19 cellular contexts compared by ENCODE assay signal in genomic region chr3:170905862-170906261, GRCh38.
"Had no signal": no experiment of that assay in that cellular context is flagged by ENCODE, and none has a peak within 500 bp of the region (broad histone marks: within the 10 kb centered on the region; RNA-seq: fewer than 3 reads in every experiment).

No MANE protein-coding gene starts in this region.

- H3K27ac Mint-ChIP-seq: activated naive CD8-positive, alpha-beta T cell treated with anti-CD3 and anti-CD28 coated beads, Interleukin-2, amount 10 ng/mL, durations not matched to agents 7 days and 5 days; memory B cell; T-helper 17 cell had no signal

- H3K27ac ChIP-seq: dorsolateral prefrontal cortex, left lung, ovary had no signal

- H3K36me3 ChIP-seq: left lung, ovary had no signal

- H3K9me3 ChIP-seq: ovary had no signal

- DNase-seq: activated CD4-positive, alpha-beta T cell treated with anti-CD3 and anti-CD28 coated beads, Interleukin-2, amount 50 U/mL, for 4 hours; activated gamma-delta T cell; activated naive CD8-positive, alpha-beta T cell treated with anti-CD3 and anti-CD28 coated beads, Interleukin-2, amount 10 ng/mL, durations not matched to agents 7 days and 5 days; activated T-cell treated with anti-CD3 and anti-CD28 coated beads, Interleukin-2, amount 50 U/mL, for 1 hour; aorta; dorsolateral prefrontal cortex; foreskin melanocyte; head of caudate nucleus; left lung; ovary; stimulated activated CD4-positive, alpha-beta T cell treated with anti-CD3 and anti-CD28 coated beads, Interleukin-2, amount 100 ng/mL, for 48 hours; stimulated activated naive CD4-positive, alpha-beta T cell treated with Interleukin-2 at 50 U/mL for 16 hours; T-helper 17 cell; trophoblast cell had no signal

- H3K9me3 Mint-ChIP-seq: activated naive CD8-positive, alpha-beta T cell treated with anti-CD3 and anti-CD28 coated beads, Interleukin-2, amount 10 ng/mL, durations not matched to agents 7 days and 5 days had no signal

- ATAC-seq: activated CD4-positive, CD25-positive, alpha-beta regulatory T cell treated with anti-CD3 and anti-CD28 coated beads, Interleukin-2, amount 50 U/mL, for 24 hours; esophagus mucosa; left lung; T-helper 17 cell had no signal

- H3K27me3 ChIP-seq: dorsolateral prefrontal cortex, ovary had no signal

- H3K27me3 Mint-ChIP-seq: memory B cell, T-helper 17 cell had no signal

- FAIRE-seq: endometrium, keratinocyte had no signal

- H3K4me3 Mint-ChIP-seq: activated naive CD8-positive, alpha-beta T cell treated with anti-CD3 and anti-CD28 coated beads, Interleukin-2, amount 10 ng/mL, durations not matched to agents 7 days and 5 days; memory B cell; T-helper 17 cell had no signal

- H3K4me3 ChIP-seq: left lung, ovary had no signal
